8 cellular contexts compared by ENCODE assay signal in genomic region chr1:68321084-68321685, GRCh38.
DNase-seq lines count a peak whose midpoint lies in the region; ATAC-seq and TF ChIP-seq lines count a peak whose summit lies in the region.

No MANE protein-coding gene starts in this region.

- H3K27ac Mint-ChIP-seq in brain = peak overlapping the region in 3 of 5 experiments; percentile 40 to 77 (median 54)
- no peak overlapping the region for H3K27ac Mint-ChIP-seq in naive thymus-derived CD8-positive, alpha-beta T cell

- H3K4me3 Mint-ChIP-seq in brain = peak overlapping the region in 2 of 5 experiments; percentile 45 to 50
- no peak overlapping the region for H3K4me3 Mint-ChIP-seq in naive thymus-derived CD8-positive, alpha-beta T cell

- no peaks in the 10 kb centered on the region for H3K36me3 Mint-ChIP-seq in brain
- H3K36me3 Mint-ChIP-seq in naive thymus-derived CD8-positive, alpha-beta T cell = no peaks in the 10 kb centered on the region

- H3K9me3 Mint-ChIP-seq in brain = peaks cover 0 to 7% (median 5%) of the 10 kb centered on the region in 5 experiments
- H3K9me3 Mint-ChIP-seq in naive thymus-derived CD8-positive, alpha-beta T cell = peaks cover 0 to 3% (median 0%) of the 10 kb centered on the region in 9 donors

- peaks cover 36% of the 10 kb centered on the region for H3K4me1 Mint-ChIP-seq in brain
- peaks cover 0 to 2% (median 0%) of the 10 kb centered on the region in 4 donors for H3K4me1 Mint-ChIP-seq in naive thymus-derived CD8-positive, alpha-beta T cell

- no peak overlapping the region for H3K4me3 ChIP-seq in MG63

- H3K36me3 ChIP-seq in MG63 = no peaks in the 10 kb centered on the region

- H3K9me3 ChIP-seq in MG63 = 0 out of 2 replicates have a peak, but pooled peaks cover 4% of the 10 kb centered on the region

- POLR2A ChIA-PET in naive thymus-derived CD8-positive, alpha-beta T cell (lab: Charles Lee) = no interaction called here

- ATAC-seq in naive thymus-derived CD8-positive, alpha-beta T cell = no peak

- DNase-seq in C1 segment of cervical spinal cord (lab: John Stamatoyannopoulos, UW) (peak in 9 of 14 donors; percentile 5 to 39 (median 16)), MG63 (peak; percentile 49), left kidney (ENCODE audit: low read depth, low spot score) (peak; percentile 82), GM13976 (ENCODE audit: low spot score) (no peak), UCSD-AML1 (lab: John Stamatoyannopoulos, UW; ENCODE audit: unreplicated experiment) (no peak), NCI-H1436 (lab: John Stamatoyannopoulos, UW) (no peak)
- no peak for DNase-seq in naive thymus-derived CD8-positive, alpha-beta T cell

- H3K27me3 Mint-ChIP-seq in brain = peaks cover 17% of the 10 kb centered on the region
- H3K27me3 Mint-ChIP-seq in naive thymus-derived CD8-positive, alpha-beta T cell = peaks cover 0 to 10% (median 1%) of the 10 kb centered on the region in 5 donors

- peak; percentile 71 to 80 for TF ChIP-seq CTCF in brain (conservative IDR thresholded peaks at IDR 0.05)
- no peak for TF ChIP-seq CTCF in GM13976 (IDR thresholded peaks at IDR 0.05; ENCODE audit: borderline replicate concordance, control extremely low read depth, extremely low read depth, insufficient read depth, missing control alignments)

- H3K27me3 ChIP-seq in MG63 = no peaks in the 10 kb centered on the region

- in situ Hi-C loops in GM13976 (cut with MboI; ENCODE audit: low sequenced_read_pairs, unreplicated experiment) = no loop called here

Comparison
In these comparisons a context has a peak if more than half of its experiments do, and no peak if none do; other contexts are left out.
1. DNase-seq: peak in C1 segment of cervical spinal cord (9 of 14), MG63 (single experiment) and left kidney (single experiment); none in GM13976 (single experiment), naive thymus-derived CD8-positive, alpha-beta T cell (0 of 10), UCSD-AML1 (single experiment) and NCI-H1436 (single experiment).
2. H3K27ac Mint-ChIP-seq: peak in brain (3 of 5); none in naive thymus-derived CD8-positive, alpha-beta T cell (0 of 10).